In the genomic region with DNA sequence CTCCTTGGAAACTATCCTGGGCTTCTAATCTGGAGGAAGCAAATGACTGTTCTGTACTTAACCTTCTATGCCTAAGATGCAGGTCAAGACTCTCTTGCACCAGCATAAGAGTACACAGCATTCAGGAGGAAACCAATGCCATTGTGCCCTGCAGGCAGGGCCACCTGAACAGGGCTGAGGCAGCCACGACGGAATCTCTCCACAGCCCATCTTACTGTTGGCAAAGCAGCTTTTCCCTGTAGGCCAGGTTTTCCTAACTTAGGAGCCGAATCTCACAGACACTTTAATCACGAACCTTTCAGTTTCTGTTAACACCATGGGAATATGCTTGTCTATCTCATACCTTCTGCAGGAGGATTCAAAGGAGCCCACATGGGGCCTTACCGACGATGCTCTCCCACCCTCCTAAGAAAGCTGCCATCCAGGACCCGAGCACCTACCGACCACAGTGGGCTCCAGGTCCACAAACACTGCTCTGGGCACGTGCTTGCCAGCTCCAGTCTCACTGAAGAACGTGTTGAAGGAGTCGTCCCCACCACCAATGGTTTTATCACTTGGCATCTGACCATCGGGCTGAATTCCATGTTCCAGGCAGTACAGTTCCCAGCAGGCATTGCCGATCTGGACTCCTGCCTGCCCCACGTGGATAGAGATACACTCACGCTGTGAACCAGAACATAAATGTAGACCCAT, we compare ENCODE assay signal across 18 cellular contexts. TPM values are rescaled to one million over a fixed set of nuclear protein-coding genes. Genes with fewer than 3 reads are reported as not detected.
"Had no signal": no experiment of that assay in that cellular context is flagged by ENCODE, and none has a peak within 500 bp of the region (broad histone marks: within the 10 kb centered on the region; RNA-seq: fewer than 3 reads in every experiment).

No MANE protein-coding gene starts in this region.

- H3K4me1 Mint-ChIP-seq: activated CD4-positive, alpha-beta T cell treated with anti-CD3 and anti-CD28 coated beads for 36 hours; activated naive CD8-positive, alpha-beta T cell treated with anti-CD3 and anti-CD28 coated beads for 36 hours; nephron progenitor cell had no signal

- H3K4me3 Mint-ChIP-seq: activated CD4-positive, alpha-beta T cell treated with anti-CD3 and anti-CD28 coated beads for 36 hours; activated naive CD8-positive, alpha-beta T cell treated with anti-CD3 and anti-CD28 coated beads for 36 hours; nephron progenitor cell had no signal

- H3K27me3 Mint-ChIP-seq: activated CD4-positive, alpha-beta T cell treated with anti-CD3 and anti-CD28 coated beads for 36 hours; activated naive CD8-positive, alpha-beta T cell treated with anti-CD3 and anti-CD28 coated beads for 36 hours had no signal

- H3K9me3 Mint-ChIP-seq: activated naive CD8-positive, alpha-beta T cell treated with anti-CD3 and anti-CD28 coated beads for 36 hours had no signal

- H3K27ac Mint-ChIP-seq: activated CD4-positive, alpha-beta T cell treated with anti-CD3 and anti-CD28 coated beads for 36 hours; activated naive CD8-positive, alpha-beta T cell treated with anti-CD3 and anti-CD28 coated beads for 36 hours; nephron progenitor cell had no signal

- DNase-seq: activated CD4-positive, alpha-beta T cell treated with anti-CD3 and anti-CD28 coated beads for 36 hours; activated CD4-positive, alpha-beta T cell treated with anti-CD3 and anti-CD28 coated beads, Interleukin-2, amount 50 U/mL, for 48 hours; activated naive CD4-positive, alpha-beta T cell; activated naive CD8-positive, alpha-beta T cell treated with anti-CD3 and anti-CD28 coated beads for 36 hours; amygdala; caudate nucleus; cortex of kidney; effector CD8-positive, alpha-beta T cell; esophagus squamous epithelium; mammary epithelial cell; nephron progenitor cell; nucleus accumbens; retina; stimulated activated CD4-positive, alpha-beta T cell treated with anti-CD3 and anti-CD28 coated beads, Interleukin-4, amount 100 ng/mL, for 1 hour had no signal

RNA-seq across cellular contexts. Expression of a gene that starts 2.6 kb away (rescaled TPM):
- total RNA-seq: activated CD4-positive, alpha-beta T cell treated with anti-CD3 and anti-CD28 coated beads for 36 hours; activated naive CD8-positive, alpha-beta T cell treated with anti-CD3 and anti-CD28 coated beads for 36 hours; endothelial cell of umbilical vein; esophagus squamous epithelium; mammary epithelial cell; myocyte; T-helper 2 cell treated with Interferon-gamma antibody and Interleukin-4, amounts not matched to agents 100 ng/mL and 5 ng/mL, for 36 hours; urinary bladder had no signal
